8 cellular contexts compared by ENCODE assay signal in the genomic region with DNA sequence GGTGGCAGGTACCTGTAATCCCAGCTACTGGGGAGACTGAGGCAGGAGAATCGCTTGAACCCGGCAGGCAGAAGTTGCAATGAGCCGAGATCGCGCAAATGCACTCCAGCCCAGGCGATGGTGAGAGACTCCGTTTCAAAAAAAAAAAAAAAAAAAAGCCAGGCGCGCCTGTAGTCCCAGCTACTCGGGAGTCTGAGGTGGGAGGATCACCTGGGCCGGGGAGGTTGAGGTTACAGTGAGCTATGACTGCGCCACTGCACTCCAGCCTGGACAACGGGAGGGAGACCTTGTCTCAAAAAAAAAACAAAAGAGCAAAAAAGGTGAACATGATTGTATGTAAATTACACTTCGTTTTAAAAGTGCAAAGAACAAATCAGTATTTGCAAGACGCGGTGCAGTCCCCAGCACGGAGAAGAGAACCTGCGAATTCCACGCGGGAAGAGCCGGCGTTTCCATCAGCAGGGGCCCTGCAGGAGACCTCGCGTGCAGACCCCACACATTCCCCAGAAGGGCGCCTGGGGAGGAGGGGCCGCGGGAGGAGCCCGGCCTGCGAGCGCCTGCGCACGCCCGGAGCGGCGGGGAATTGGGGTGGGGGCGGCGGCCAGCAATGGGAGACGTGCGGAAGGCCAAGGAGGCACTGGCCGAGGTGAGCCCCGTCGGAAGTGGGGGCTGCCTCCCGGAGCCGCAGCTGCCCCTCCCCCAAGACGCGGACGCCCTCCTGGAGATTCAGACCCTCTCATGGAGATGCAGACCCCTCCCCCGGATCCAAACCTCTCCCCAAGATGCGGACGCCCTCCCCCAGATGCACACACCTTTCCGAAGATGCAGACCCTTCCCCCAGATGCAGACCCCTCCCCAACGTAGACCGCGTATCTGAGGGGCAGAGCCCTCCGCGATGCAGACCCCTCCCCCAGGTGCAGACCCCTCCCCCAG. TPM values are rescaled to one million over a fixed set of nuclear protein-coding genes. Genes with fewer than 3 reads are reported as not detected.
DNase-seq lines count a peak whose midpoint lies in the region; ATAC-seq and TF ChIP-seq lines count a peak whose summit lies in the region.

No MANE protein-coding gene starts in this region.

- no peaks in the 10 kb centered on the region for H3F3A ChIP-seq in Loucy (ENCODE audit: low read depth)

- H3K4me3 Mint-ChIP-seq in activated CD8-positive, alpha-beta T cell treated with anti-CD3 and anti-CD28 coated beads for 36 hours: peak overlapping the region; percentile 67

- peaks cover 20% of the 10 kb centered on the region for H4K20me1 ChIP-seq in Loucy (ENCODE audit: insufficient read depth, low read length, poor library complexity, severe bottlenecking)

- H3K27me3 ChIP-seq in Loucy (ENCODE audit: insufficient read depth, low read length, poor library complexity, severe bottlenecking): no peaks in the 10 kb centered on the region
- H3K27me3 ChIP-seq in gastroesophageal sphincter: no peaks in the 10 kb centered on the region
- H3K27me3 ChIP-seq in psoas muscle (ENCODE audit: insufficient read depth in 3 of 3, low read length in 2 of 3): no peaks in the 10 kb centered on the region

- no peak overlapping the region for H3K9ac ChIP-seq in Loucy (ENCODE audit: low read depth, low read length, poor library complexity, severe bottlenecking)

- TF ChIP-seq CTCF in Loucy (conservative IDR thresholded peaks at IDR 0.05; ENCODE audit: low read length) (no peak), gastroesophageal sphincter (IDR thresholded peaks at IDR 0.05) (no peak), psoas muscle (IDR thresholded peaks at IDR 0.05) (no peak)
- no peak for TF ChIP-seq CTCF in activated CD8-positive, alpha-beta T cell treated with anti-CD3 and anti-CD28 coated beads for 36 hours (IDR thresholded peaks at IDR 0.05)

- H3K27ac Mint-ChIP-seq in activated CD8-positive, alpha-beta T cell treated with anti-CD3 and anti-CD28 coated beads for 36 hours: peak overlapping the region; percentile 38

- TF ChIP-seq POLR2A in gastroesophageal sphincter (IDR thresholded peaks at IDR 0.05): no peak

- H3K36me3 ChIP-seq in Loucy (ENCODE audit: insufficient read depth, low read length) (no peaks in the 10 kb centered on the region), gastroesophageal sphincter (no peaks in the 10 kb centered on the region), psoas muscle (ENCODE audit: insufficient read depth in 1 of 2, low read depth in 1 of 2) (no peaks in the 10 kb centered on the region)

- intact Hi-C loops in activated CD8-positive, alpha-beta T cell treated with anti-CD3 and anti-CD28 coated beads for 36 hours (cut with micrococcal nuclease): no loop called here
- intact Hi-C loops in psoas muscle (cut with DNase I): loop anchor here in 1 of 2 donors (5.0 kb wide), 1 partner anchor 1037 kb away; no protein-coding TSS in a partner anchor

- DNase-seq in D341Med (ENCODE audit: low spot score): peak; percentile 64
- peak; percentile 47 for DNase-seq in activated CD8-positive, alpha-beta T cell treated with anti-CD3 and anti-CD28 coated beads for 36 hours
- DNase-seq in psoas muscle: no peak
- DNase-seq in 8988T: no peak
- no peak for DNase-seq in NCI-H187 (lab: John Stamatoyannopoulos, UW)

- H3K4me2 ChIP-seq in Loucy (ENCODE audit: low read depth, low read length, poor library complexity, severe bottlenecking): peak overlapping the region; percentile 84

- WGBS in gastroesophageal sphincter (ENCODE audit: low coverage in 1 of 2), 2 donors: 44 to 65% methylated on average over 13 to 25 of the region's 56 CpGs
- 31 to 35% (median 34%) methylated on average over 52 to 56 of the region's 56 CpGs for WGBS in psoas muscle, 3 donors

- H3K4me1 ChIP-seq in Loucy (ENCODE audit: insufficient read depth, low read length, poor library complexity, severe bottlenecking) (peaks cover 32% of the 10 kb centered on the region), gastroesophageal sphincter (peaks cover 3 to 81% (median 36%) of the 10 kb centered on the region in 3 donors), psoas muscle (peaks cover 57% of the 10 kb centered on the region)

- H3K36me3 Mint-ChIP-seq in activated CD8-positive, alpha-beta T cell treated with anti-CD3 and anti-CD28 coated beads for 36 hours (ENCODE audit: low read depth): peaks cover 15% of the 10 kb centered on the region

- peak overlapping the region; percentile 70 to 96 (median 95) for H3K27ac ChIP-seq in gastroesophageal sphincter
- peak overlapping the region; percentile 97 for H3K27ac ChIP-seq in psoas muscle

- H3K4me3 ChIP-seq in Loucy (ENCODE audit: low read length, poor library complexity, severe bottlenecking) (peak overlapping the region; percentile 72), gastroesophageal sphincter (peak overlapping the region; percentile 21 to 94), psoas muscle (peak overlapping the region; percentile 72)

- ATAC-seq in activated CD8-positive, alpha-beta T cell treated with anti-CD3 and anti-CD28 coated beads for 36 hours: no peak
- no peak for ATAC-seq in gastroesophageal sphincter
- ATAC-seq in psoas muscle: no peak
- no peak for ATAC-seq in HG03520 (IDR thresholded peaks at IDR 0.05; ENCODE audit: unreplicated experiment)

- CTCF ChIA-PET in activated CD8-positive, alpha-beta T cell treated with anti-CD3 and anti-CD28 coated beads for 36 hours (lab: Charles Lee): interaction anchor here (1.5 kb wide), 1 partner anchor 16 kb away, joined by 11 read pairs; the partner anchor contains the start of gene SUN1

- H3K27me3 Mint-ChIP-seq in activated CD8-positive, alpha-beta T cell treated with anti-CD3 and anti-CD28 coated beads for 36 hours: peaks cover 17% of the 10 kb centered on the region

- peaks cover 49% of the 10 kb centered on the region for H3K4me1 Mint-ChIP-seq in activated CD8-positive, alpha-beta T cell treated with anti-CD3 and anti-CD28 coated beads for 36 hours (ENCODE audit: low read depth)

- no peak for TF ChIP-seq EP300 in gastroesophageal sphincter (IDR thresholded peaks at IDR 0.05)

- H3K79me2 ChIP-seq in Loucy (ENCODE audit: insufficient read depth, low read length): peaks cover 38% of the 10 kb centered on the region

- H2AFZ ChIP-seq in Loucy (ENCODE audit: low read length): peak overlapping the region; percentile 53; the same call in 1 of the 2 replicates

- H3K9me2 ChIP-seq in Loucy (replicated peaks; ENCODE audit: low read depth, low read length): no peaks in the 10 kb centered on the region

- POLR2A ChIA-PET in activated CD8-positive, alpha-beta T cell treated with anti-CD3 and anti-CD28 coated beads for 36 hours (lab: Charles Lee): interaction anchor here (1.1 to 2.6 kb wide), 2 partner anchors 7 to 16 kb away, joined by 3 to 14 read pairs; partner anchors contain the start of gene SUN1

- H3K9me3 ChIP-seq in Loucy (ENCODE audit: insufficient read depth, low read depth, low read length) (no peaks in the 10 kb centered on the region), gastroesophageal sphincter (no peaks in the 10 kb centered on the region), psoas muscle (no peaks in the 10 kb centered on the region)

- no peaks in the 10 kb centered on the region for H3K9me3 Mint-ChIP-seq in activated CD8-positive, alpha-beta T cell treated with anti-CD3 and anti-CD28 coated beads for 36 hours

RNA-seq across cellular contexts. Expression of gene SUN1, which starts 16.7 kb away (rescaled TPM):
- total RNA-seq in activated CD8-positive, alpha-beta T cell treated with anti-CD3 and anti-CD28 coated beads for 36 hours: 10 to 100 TPM; 71.3 to 71.6 TPM
- total RNA-seq in gastroesophageal sphincter: 100 to 1,000 TPM; 151 to 261 (median 231) TPM
- 100 to 1,000 TPM; 125 to 144 (median 137) TPM for total RNA-seq in psoas muscle
- 100 to 1,000 TPM in 1 of 3 donors, 10 to 100 TPM in 2; 52.5 to 159 (median 64.6) TPM for polyA plus RNA-seq in psoas muscle

Comparison
In these comparisons a context has a peak if more than half of its experiments do, and no peak if none do; other contexts are left out.
1. DNase-seq: peak in D341Med (single experiment) and activated CD8-positive, alpha-beta T cell treated with anti-CD3 and anti-CD28 coated beads for 36 hours (single experiment); none in psoas muscle (0 of 2), 8988T (single experiment) and NCI-H187 (0 of 2).
2. Peak in every context shown above with its lines, with median percentiles within 50 percentile points of each other: H3K4me3 ChIP-seq.